In the genomic region with DNA sequence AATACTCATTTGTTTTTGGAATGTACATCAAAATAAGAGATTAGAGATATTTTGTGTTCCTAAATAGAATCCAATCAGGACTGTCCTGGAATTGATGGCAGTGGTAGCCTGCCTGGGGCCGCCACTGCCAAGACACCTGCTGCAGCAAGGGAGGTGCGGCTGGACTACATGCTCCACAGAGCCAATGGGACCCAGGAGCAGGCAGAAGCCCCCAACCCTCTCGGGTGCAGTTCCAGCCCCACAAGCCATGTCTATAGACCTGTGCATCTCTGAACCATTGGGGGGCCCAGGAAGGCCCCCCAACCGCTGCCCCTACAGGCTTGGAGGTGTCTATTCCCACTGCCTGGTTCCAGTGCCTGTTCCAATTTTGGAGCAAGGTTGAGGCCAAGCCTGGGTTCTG, we compare ENCODE assay signal across 38 cellular contexts.
"Had no signal": no experiment of that assay in that cellular context is flagged by ENCODE, and none has a peak within 500 bp of the region (broad histone marks: within the 10 kb centered on the region; RNA-seq: fewer than 3 reads in every experiment).

No MANE protein-coding gene starts in this region.

- H3K9me3 ChIP-seq: adrenal gland, ascending aorta, body of pancreas had no signal

- H3K27me3 Mint-ChIP-seq: activated naive CD4-positive, alpha-beta T cell treated with anti-CD3 and anti-CD28 coated beads, Interleukin-2, amount 10 ng/mL, durations not matched to agents 7 days and 5 days; activated naive CD4-positive, alpha-beta T cell treated with anti-CD3 and anti-CD28 coated beads, Interleukin-2, amount 50 U/mL, for 24 hours; activated naive CD8-positive, alpha-beta T cell; activated naive CD8-positive, alpha-beta T cell treated with anti-CD3 and anti-CD28 coated beads for 36 hours; activated naive CD8-positive, alpha-beta T cell treated with anti-CD3 and anti-CD28 coated beads, Interleukin-2, amount 10 ng/mL, durations not matched to agents 7 days and 5 days; activated naive CD8-positive, alpha-beta T cell treated with anti-CD3 and anti-CD28 coated beads, Interleukin-2, amount 50 U/mL, for 24 hours; activated T-cell treated with anti-CD3 and anti-CD28 coated beads, Interleukin-2, amount 50 U/mL, for 24 hours; activated T-helper 17 cell treated with anti-CD3 and anti-CD28 coated beads, Interleukin-2, amount 50 U/mL, for 72 hours; brain; central memory CD8-positive, alpha-beta T cell had no signal

- H3K27me3 ChIP-seq: adrenal gland, ascending aorta, body of pancreas, brain microvascular endothelial cell, breast epithelium, cardiac muscle cell had no signal

- ATAC-seq: activated naive CD4-positive, alpha-beta T cell treated with anti-CD3 and anti-CD28 coated beads, Interleukin-2, amount 50 U/mL, for 72 hours; activated naive CD8-positive, alpha-beta T cell treated with anti-CD3 and anti-CD28 coated beads, Interleukin-2, amount 50 U/mL, for 24 hours; activated T-cell treated with anti-CD3 and anti-CD28 coated beads, Interleukin-2, amount 50 U/mL, for 4 hours; activated T-cell treated with anti-CD3 and anti-CD28 coated beads, Interleukin-2, amount 50 U/mL, for 72 hours; activated T-helper 17 cell treated with anti-CD3 and anti-CD28 coated beads, Interleukin-2, amount 50 U/mL, for 72 hours; body of pancreas had no signal

- H3K4me3 Mint-ChIP-seq: activated naive CD4-positive, alpha-beta T cell treated with anti-CD3 and anti-CD28 coated beads for 36 hours; activated naive CD4-positive, alpha-beta T cell treated with anti-CD3 and anti-CD28 coated beads, Interleukin-2, amount 10 ng/mL, durations not matched to agents 7 days and 5 days; activated naive CD4-positive, alpha-beta T cell treated with anti-CD3 and anti-CD28 coated beads, Interleukin-2, amount 50 U/mL, for 24 hours; activated naive CD8-positive, alpha-beta T cell; activated naive CD8-positive, alpha-beta T cell treated with anti-CD3 and anti-CD28 coated beads for 36 hours; activated naive CD8-positive, alpha-beta T cell treated with anti-CD3 and anti-CD28 coated beads, Interleukin-2, amount 10 ng/mL, durations not matched to agents 7 days and 5 days; activated naive CD8-positive, alpha-beta T cell treated with anti-CD3 and anti-CD28 coated beads, Interleukin-2, amount 50 U/mL, for 24 hours; activated T-cell treated with anti-CD3 and anti-CD28 coated beads, Interleukin-2, amount 50 U/mL, for 24 hours; activated T-cell treated with anti-CD3 and anti-CD28 coated beads, Interleukin-2, amount 50 U/mL, for 4 hours; activated T-cell treated with anti-CD3 and anti-CD28 coated beads, Interleukin-2, amount 50 U/mL, for 72 hours; activated T-helper 1 cell treated with anti-CD3 and anti-CD28 coated beads, Interleukin-12 subunit alpha, Interleukin-12 subunit beta, Interleukin-2, Interleukin-4 antibody, amounts not matched to agents 30 ng/mL and 10 ng/mL and 1 ng/mL, durations not matched to agents 14 hours and 24 hours and 36 hours; activated T-helper 17 cell treated with anti-CD3 and anti-CD28 coated beads, Interleukin-2, amount 50 U/mL, for 72 hours; brain; central memory CD8-positive, alpha-beta T cell had no signal

- H3K36me3 ChIP-seq: adrenal gland, ascending aorta, brain microvascular endothelial cell, breast epithelium, cardiac muscle cell had no signal

- H3K4me1 Mint-ChIP-seq: activated naive CD4-positive, alpha-beta T cell treated with anti-CD3 and anti-CD28 coated beads, Interleukin-2, amount 10 ng/mL, durations not matched to agents 7 days and 5 days; activated naive CD4-positive, alpha-beta T cell treated with anti-CD3 and anti-CD28 coated beads, Interleukin-2, amount 50 U/mL, for 24 hours; activated naive CD8-positive, alpha-beta T cell treated with anti-CD3 and anti-CD28 coated beads for 36 hours; activated naive CD8-positive, alpha-beta T cell treated with anti-CD3 and anti-CD28 coated beads, Interleukin-2, amount 10 ng/mL, durations not matched to agents 7 days and 5 days; activated naive CD8-positive, alpha-beta T cell treated with anti-CD3 and anti-CD28 coated beads, Interleukin-2, amount 50 U/mL, for 24 hours; activated T-helper 17 cell treated with anti-CD3 and anti-CD28 coated beads, Interleukin-2, amount 50 U/mL, for 72 hours; brain; central memory CD8-positive, alpha-beta T cell had no signal

- H3K36me3 Mint-ChIP-seq: activated naive CD4-positive, alpha-beta T cell treated with anti-CD3 and anti-CD28 coated beads, Interleukin-2, amount 10 ng/mL, durations not matched to agents 7 days and 5 days; activated naive CD4-positive, alpha-beta T cell treated with anti-CD3 and anti-CD28 coated beads, Interleukin-2, amount 50 U/mL, for 24 hours; activated naive CD4-positive, alpha-beta T cell treated with anti-CD3 and anti-CD28 coated beads, Interleukin-2, amount 50 U/mL, for 72 hours; activated naive CD8-positive, alpha-beta T cell; activated naive CD8-positive, alpha-beta T cell treated with anti-CD3 and anti-CD28 coated beads for 36 hours; activated naive CD8-positive, alpha-beta T cell treated with anti-CD3 and anti-CD28 coated beads, Interleukin-2, amount 10 ng/mL, durations not matched to agents 7 days and 5 days; brain had no signal

- H3K4me3 ChIP-seq: adrenal gland, ascending aorta, body of pancreas, breast epithelium, cardiac muscle cell had no signal

- DNase-seq: activated effector memory CD4-positive, alpha-beta T cell treated with anti-CD3 and anti-CD28 coated beads, Interleukin-2, amount 50 U/mL, for 16 hours; activated effector memory CD4-positive, alpha-beta T cell treated with Interleukin-2 at 50 U/mL for 16 hours; activated gamma-delta T cell; activated gamma-delta T cell treated with Interleukin-2 at 50 U/mL for 16 hours; activated naive CD4-positive, alpha-beta T cell; activated naive CD4-positive, alpha-beta T cell treated with anti-CD3 and anti-CD28 coated beads for 36 hours; activated naive CD4-positive, alpha-beta T cell treated with anti-CD3 and anti-CD28 coated beads, Interleukin-2, amount 10 ng/mL, durations not matched to agents 7 days and 5 days; activated naive CD4-positive, alpha-beta T cell treated with anti-CD3 and anti-CD28 coated beads, Interleukin-2, amount 50 U/mL, for 16 hours; activated naive CD4-positive, alpha-beta T cell treated with Interleukin-2 at 50 U/mL for 16 hours; activated naive CD8-positive, alpha-beta T cell treated with anti-CD3 and anti-CD28 coated beads for 36 hours; activated naive CD8-positive, alpha-beta T cell treated with anti-CD3 and anti-CD28 coated beads, Interleukin-2, amount 10 ng/mL, durations not matched to agents 7 days and 5 days; activated naive CD8-positive, alpha-beta T cell treated with anti-CD3 and anti-CD28 coated beads, Interleukin-2, amount 50 U/mL, for 24 hours; activated T-cell treated with anti-CD3 and anti-CD28 coated beads for 4 hours; activated T-cell treated with anti-CD3 and anti-CD28 coated beads, Interleukin-2, amount 50 U/mL, for 1 hour; activated T-cell treated with anti-CD3 and anti-CD28 coated beads, Interleukin-2, amount 50 U/mL, for 24 hours; activated T-cell treated with anti-CD3 and anti-CD28 coated beads, Interleukin-2, amount 50 U/mL, for 4 hours; activated T-cell treated with anti-CD3 and anti-CD28 coated beads, Interleukin-2, amount 50 U/mL, for 48 hours; activated T-cell treated with anti-CD3 and anti-CD28 coated beads, Interleukin-2, amount 50 U/mL, for 72 hours; adrenal gland; amniotic stem cell; amygdala; anterior cingulate cortex; body of pancreas; brain microvascular endothelial cell; caudate nucleus; central memory CD4-positive, alpha-beta T cell; cerebellar nuclear complex had no signal

- H3K4me1 ChIP-seq: adrenal gland, ascending aorta, body of pancreas, breast epithelium had no signal

- H3K27ac ChIP-seq: adrenal gland, ascending aorta, body of pancreas, brain microvascular endothelial cell, breast epithelium, cardiac muscle cell had no signal

- H3K27ac Mint-ChIP-seq: activated naive CD4-positive, alpha-beta T cell treated with anti-CD3 and anti-CD28 coated beads for 36 hours; activated naive CD4-positive, alpha-beta T cell treated with anti-CD3 and anti-CD28 coated beads, Interleukin-2, amount 10 ng/mL, durations not matched to agents 7 days and 5 days; activated naive CD4-positive, alpha-beta T cell treated with anti-CD3 and anti-CD28 coated beads, Interleukin-2, amount 50 U/mL, for 24 hours; activated naive CD4-positive, alpha-beta T cell treated with anti-CD3 and anti-CD28 coated beads, Interleukin-2, amount 50 U/mL, for 72 hours; activated naive CD8-positive, alpha-beta T cell; activated naive CD8-positive, alpha-beta T cell treated with anti-CD3 and anti-CD28 coated beads for 36 hours; activated naive CD8-positive, alpha-beta T cell treated with anti-CD3 and anti-CD28 coated beads, Interleukin-2, amount 10 ng/mL, durations not matched to agents 7 days and 5 days; activated naive CD8-positive, alpha-beta T cell treated with anti-CD3 and anti-CD28 coated beads, Interleukin-2, amount 50 U/mL, for 24 hours; activated T-cell treated with anti-CD3 and anti-CD28 coated beads, Interleukin-2, amount 50 U/mL, for 24 hours; activated T-cell treated with anti-CD3 and anti-CD28 coated beads, Interleukin-2, amount 50 U/mL, for 72 hours; activated T-helper 1 cell treated with anti-CD3 and anti-CD28 coated beads, Interleukin-12 subunit alpha, Interleukin-12 subunit beta, Interleukin-2, Interleukin-4 antibody, amounts not matched to agents 30 ng/mL and 10 ng/mL and 1 ng/mL, durations not matched to agents 14 hours and 24 hours and 36 hours; activated T-helper 17 cell treated with anti-CD3 and anti-CD28 coated beads, Interleukin-2, amount 50 U/mL, for 72 hours; activated T-helper 2 cell treated with anti-CD3 and anti-CD28 coated beads, Interferon-gamma antibody, Interleukin-2, Interleukin-4, amounts not matched to agents 10 μg/mL and 5 μg/mL and 100 μg/mL, durations not matched to agents 14 hours and 24 hours and 36 hours; brain had no signal

- H3K9me3 Mint-ChIP-seq: activated naive CD4-positive, alpha-beta T cell treated with anti-CD3 and anti-CD28 coated beads, Interleukin-2, amount 50 U/mL, for 24 hours; activated naive CD8-positive, alpha-beta T cell treated with anti-CD3 and anti-CD28 coated beads for 36 hours; activated T-cell treated with anti-CD3 and anti-CD28 coated beads, Interleukin-2, amount 50 U/mL, for 72 hours; activated T-helper 1 cell treated with anti-CD3 and anti-CD28 coated beads, Interleukin-12 subunit alpha, Interleukin-12 subunit beta, Interleukin-2, Interleukin-4 antibody, amounts not matched to agents 30 ng/mL and 10 ng/mL and 1 ng/mL, durations not matched to agents 14 hours and 24 hours and 36 hours; activated T-helper 17 cell treated with anti-CD3 and anti-CD28 coated beads, Interleukin-2, amount 50 U/mL, for 72 hours; central memory CD8-positive, alpha-beta T cell had no signal
